Comparison of ENCODE assay signal across 1 cellular context in the genomic region with DNA sequence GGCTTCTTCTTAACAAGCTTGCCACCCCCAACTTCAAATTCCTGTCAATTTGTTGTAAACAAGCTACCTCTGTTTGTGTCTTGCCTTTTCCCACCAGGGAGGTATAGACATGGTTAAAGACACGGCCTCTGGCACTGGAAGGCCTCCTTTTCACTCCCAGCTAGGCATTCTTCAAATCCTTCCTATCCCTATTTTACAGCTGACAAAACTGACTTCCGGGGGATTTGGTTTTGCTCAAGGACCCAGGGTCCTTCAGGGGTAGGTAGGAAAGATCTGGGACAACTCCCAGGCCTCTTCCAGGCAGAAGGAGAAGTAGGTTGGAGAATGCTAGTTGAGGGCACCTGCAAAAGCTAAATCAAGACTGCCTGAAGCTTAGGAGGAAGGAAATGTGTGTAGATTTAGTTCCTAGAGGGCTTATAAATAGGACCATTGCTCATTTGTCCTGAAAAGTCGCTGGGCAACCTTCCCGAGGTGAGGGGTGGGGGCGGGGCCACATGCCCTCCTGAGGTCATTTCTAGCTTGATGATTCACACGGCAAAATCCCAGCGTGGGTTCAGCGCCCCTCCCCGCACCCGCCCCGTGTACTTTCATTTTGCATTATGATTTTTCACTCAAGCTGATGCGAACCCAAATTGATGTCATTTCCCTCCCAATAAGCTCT.
TF ChIP-seq lines count a peak whose summit lies in the region.

No MANE protein-coding gene starts in this region.

TF ChIP-seq in HepG2, 621 proteins besides CTCF, POLR2A, EP300 and RAD21 (continued from another document):
- TF ChIP-seq, protein P1, sequence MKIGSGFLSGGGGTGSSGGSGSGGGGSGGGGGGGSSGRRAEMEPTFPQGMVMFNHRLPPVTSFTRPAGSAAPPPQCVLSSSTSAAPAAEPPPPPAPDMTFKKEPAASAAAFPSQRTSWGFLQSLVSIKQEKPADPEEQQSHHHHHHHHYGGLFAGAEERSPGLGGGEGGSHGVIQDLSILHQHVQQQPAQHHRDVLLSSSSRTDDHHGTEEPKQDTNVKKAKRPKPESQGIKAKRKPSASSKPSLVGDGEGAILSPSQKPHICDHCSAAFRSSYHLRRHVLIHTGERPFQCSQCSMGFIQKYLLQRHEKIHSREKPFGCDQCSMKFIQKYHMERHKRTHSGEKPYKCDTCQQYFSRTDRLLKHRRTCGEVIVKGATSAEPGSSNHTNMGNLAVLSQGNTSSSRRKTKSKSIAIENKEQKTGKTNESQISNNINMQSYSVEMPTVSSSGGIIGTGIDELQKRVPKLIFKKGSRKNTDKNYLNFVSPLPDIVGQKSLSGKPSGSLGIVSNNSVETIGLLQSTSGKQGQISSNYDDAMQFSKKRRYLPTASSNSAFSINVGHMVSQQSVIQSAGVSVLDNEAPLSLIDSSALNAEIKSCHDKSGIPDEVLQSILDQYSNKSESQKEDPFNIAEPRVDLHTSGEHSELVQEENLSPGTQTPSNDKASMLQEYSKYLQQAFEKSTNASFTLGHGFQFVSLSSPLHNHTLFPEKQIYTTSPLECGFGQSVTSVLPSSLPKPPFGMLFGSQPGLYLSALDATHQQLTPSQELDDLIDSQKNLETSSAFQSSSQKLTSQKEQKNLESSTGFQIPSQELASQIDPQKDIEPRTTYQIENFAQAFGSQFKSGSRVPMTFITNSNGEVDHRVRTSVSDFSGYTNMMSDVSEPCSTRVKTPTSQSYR (CRISPR knock-in tag; IDR thresholded peaks at IDR 0.05; ENCODE audit: borderline replicate concordance): 0 out of 2 replicates have a peak, but pooled peaks have one; percentile 14
- no peak for TF ChIP-seq ELF4 (CRISPR knock-in tag; IDR thresholded peaks at IDR 0.05; ENCODE audit: borderline replicate concordance)
- TF ChIP-seq, protein P2, sequence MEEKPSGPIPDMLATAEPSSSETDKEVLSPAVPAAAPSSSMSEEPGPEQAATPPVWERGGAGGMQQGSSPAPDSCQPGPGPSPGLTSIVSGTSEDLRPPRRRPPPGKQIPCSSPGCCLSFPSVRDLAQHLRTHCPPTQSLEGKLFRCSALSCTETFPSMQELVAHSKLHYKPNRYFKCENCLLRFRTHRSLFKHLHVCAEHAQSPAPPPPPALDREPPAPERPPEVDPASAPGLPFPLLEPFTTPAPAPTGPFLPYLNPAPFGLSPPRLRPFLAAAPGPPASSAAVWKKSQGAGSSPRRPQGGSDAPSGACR (CRISPR knock-in tag; IDR thresholded peaks at IDR 0.05): no peak
- peak; percentile 84 for TF ChIP-seq FOSL2 (CRISPR knock-in tag; IDR thresholded peaks at IDR 0.05)
- no peak for TF ChIP-seq KMT2A (CRISPR knock-in tag; IDR thresholded peaks at IDR 0.05)
- TF ChIP-seq BCL6 (CRISPR knock-in tag; IDR thresholded peaks at IDR 0.05): peak; percentile 52; the same call in 1 of the 2 replicates
- no peak for TF ChIP-seq ZNF619 (CRISPR knock-in tag; IDR thresholded peaks at IDR 0.05)
